ENCODE assay signal across 25 cellular contexts in the genomic region with DNA sequence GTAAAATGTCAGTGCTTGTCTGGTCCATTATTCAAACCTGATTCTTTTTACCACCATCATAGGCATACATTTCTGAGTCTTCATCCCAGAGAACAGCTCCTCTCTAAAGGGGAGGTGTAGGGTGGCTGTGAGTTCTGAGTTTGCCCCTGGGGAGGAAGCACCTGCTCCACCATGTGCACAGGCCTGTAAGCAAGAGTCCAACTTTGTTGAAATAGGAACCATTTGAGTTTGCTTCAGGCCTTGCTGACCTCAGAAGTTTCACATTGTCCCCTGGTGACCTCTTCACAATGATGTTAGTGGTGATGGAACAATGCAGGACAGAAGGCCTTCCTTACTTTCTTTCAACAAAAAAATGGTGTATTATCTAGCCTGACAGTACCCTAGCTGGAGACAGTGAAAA. TPM values are rescaled to one million over a fixed set of nuclear protein-coding genes. Genes with fewer than 3 reads are reported as not detected.
DNase-seq lines count a peak whose midpoint lies in the region; ATAC-seq and TF ChIP-seq lines count a peak whose summit lies in the region.
"Had no signal": no experiment of that assay in that cellular context is flagged by ENCODE, and none has a peak within 500 bp of the region (broad histone marks: within the 10 kb centered on the region; RNA-seq: fewer than 3 reads in every experiment).

No MANE protein-coding gene starts in this region.

- H3F3A ChIP-seq in PC-9 (ENCODE audit: insufficient read depth, low read depth) = no peaks in the 10 kb centered on the region

- H3K14ac ChIP-seq in IMR-90 (replicated peaks; ENCODE audit: low read depth, low read length) = peak overlapping the region; percentile 40; the same call in 1 of the 2 replicates

- H3K18ac ChIP-seq in IMR-90 (ENCODE audit: low read depth, low read length) = 0 out of 2 replicates have a peak overlapping the region, but pooled peaks have one; percentile 7

- TF ChIP-seq CTCF in IMR-90 (conservative IDR thresholded peaks at IDR 0.05; ENCODE audit: low read depth, low read length) = no peak
- no peak for TF ChIP-seq CTCF in PC-9 (conservative IDR thresholded peaks at IDR 0.05)

- H3K4me1 Mint-ChIP-seq in T-helper 17 cell (peaks cover 2% of the 10 kb centered on the region), naive B cell (peaks cover 60 to 67% (median 66%) of the 10 kb centered on the region in 3 donors)
- H3K4me1 Mint-ChIP-seq: central memory CD8-positive, alpha-beta T cell; natural killer cell had no signal

- peak overlapping the region in 1 of 2 experiments; percentile 44; a peak in 2 of 4 replicates for H4K8ac ChIP-seq in IMR-90 (ENCODE audit: low read depth in 2 of 2, low read length in 2 of 2)

- in situ Hi-C loops in IMR-90 (cut with MboI; ENCODE audit: low sequenced_read_pairs) = no loop called here

- peak overlapping the region; percentile 39; the same call in 1 of the 2 replicates for H3K23ac ChIP-seq in IMR-90 (ENCODE audit: low read depth, low read length)

- H3K27ac Mint-ChIP-seq in T-helper 17 cell (no peak overlapping the region), naive B cell (peak overlapping the region; percentile 21 to 91 (median 86))
- H3K27ac Mint-ChIP-seq: activated CD4-positive, alpha-beta memory T cell treated with anti-CD3 and anti-CD28 coated beads for 36 hours; activated naive CD4-positive, alpha-beta T cell treated with anti-CD3 and anti-CD28 coated beads for 36 hours; CD4-positive, alpha-beta T cell; natural killer cell had no signal

- peak overlapping the region; percentile 65 for H2AFZ ChIP-seq in IMR-90 (replicated peaks; ENCODE audit: low read length, poor library complexity)
- no peak overlapping the region for H2AFZ ChIP-seq in PC-9

- no peak overlapping the region for H3K4me3 Mint-ChIP-seq in T-helper 17 cell
- H3K4me3 Mint-ChIP-seq in naive B cell = peak overlapping the region in 7 of 8 donors; percentile 10 to 71 (median 62)
- H3K4me3 Mint-ChIP-seq: activated CD4-positive, alpha-beta memory T cell treated with anti-CD3 and anti-CD28 coated beads for 36 hours; activated naive CD4-positive, alpha-beta T cell treated with anti-CD3 and anti-CD28 coated beads for 36 hours; CD4-positive, alpha-beta T cell; central memory CD8-positive, alpha-beta T cell; natural killer cell had no signal

- POLR2A ChIA-PET in IMR-90 (lab: Charles Lee; ENCODE audit: unreplicated experiment) (no interaction called here), PC-9 (lab: Charles Lee; ENCODE audit: unreplicated experiment) (no interaction called here)

- H3K9me2 ChIP-seq in PC-9 (ENCODE audit: insufficient read depth) = no peaks in the 10 kb centered on the region

- H2BK5ac ChIP-seq in IMR-90 (ENCODE audit: low read depth, low read length, poor library complexity, severe bottlenecking) = peak overlapping the region; percentile 46

- H3K9me1 ChIP-seq in IMR-90 (ENCODE audit: insufficient read depth, low read length) = peaks cover 28% of the 10 kb centered on the region

- H2BK120ac ChIP-seq in IMR-90 (ENCODE audit: low read depth, low read length) = peak overlapping the region; percentile 79

- H2AK9ac ChIP-seq in IMR-90 (replicated peaks; ENCODE audit: low read depth, low read length, poor library complexity) = no peak overlapping the region

- H3K27ac ChIP-seq in BLaER1 treated with 17β-estradiol and CSF1 and Interleukin-3, amounts not matched to agents 10 nM and 100 nM = peak overlapping the region in 10 of 11 experiments; percentile 6 to 93 (median 72); a peak in 18 of 22 replicates
- H3K27ac ChIP-seq in IMR-90 (ENCODE audit: insufficient read depth, low read length) (no peak overlapping the region), PC-9 (no peak overlapping the region), substantia nigra (ENCODE audit: low read depth, low read length, poor library complexity, severe bottlenecking) (no peak overlapping the region)
- H3K27ac ChIP-seq: esophagus muscularis mucosa, gastroesophageal sphincter, tibial artery, VCaP had no signal

- no peak for ATAC-seq in IMR-90 (ENCODE audit: low read depth)
- peak; percentile 28 for ATAC-seq in T-helper 17 cell
- peak; percentile 93 to 95 for ATAC-seq in naive B cell (ENCODE audit: low read depth in 2 of 2)
- ATAC-seq in HG02970 (IDR thresholded peaks at IDR 0.05; ENCODE audit: low FRiP score, unreplicated experiment) = no peak
- ATAC-seq: gastroesophageal sphincter, natural killer cell, Right ventricle myocardium inferior had no signal

- H3K9ac ChIP-seq in BLaER1 treated with 17β-estradiol and CSF1 and Interleukin-3, amounts not matched to agents 10 nM and 100 nM = peak overlapping the region in 6 of 11 experiments; percentile 39 to 79 (median 74); a peak in 11 of 22 replicates
- H3K9ac ChIP-seq in IMR-90 (ENCODE audit: low read depth, low read length) = no peak overlapping the region

- H3K4me3 ChIP-seq in BLaER1 treated with 17β-estradiol and CSF1 and Interleukin-3, amounts not matched to agents 10 nM and 100 nM = peak overlapping the region in 1 of 10 experiments; percentile 23; a peak in 1 of 20 replicates
- no peak overlapping the region for H3K4me3 ChIP-seq in IMR-90 (ENCODE audit: insufficient read depth, low read depth, low read length)
- H3K4me3 ChIP-seq in PC-9 = no peak overlapping the region
- H3K4me3 ChIP-seq: esophagus muscularis mucosa, gastroesophageal sphincter, tibial artery had no signal

- intact Hi-C loops in IMR-90 (cut with micrococcal nuclease) (loop anchor here (10.0 kb wide), 1 partner anchor 118 kb away; no protein-coding TSS in a partner anchor), PC-9 (cut with micrococcal nuclease; ENCODE audit: unreplicated experiment) (no loop called here)

- DNase-seq in IMR-90 = no peak
- no peak for DNase-seq in T-helper 17 cell
- peak; percentile 61 for DNase-seq in naive B cell
- no peak for DNase-seq in PC-9
- no peak for DNase-seq in substantia nigra (lab: John Stamatoyannopoulos, UW)
- DNase-seq in activated CD4-positive, alpha-beta T cell treated with anti-CD3 and anti-CD28 coated beads, Interleukin-2, amount 50 U/mL, for 48 hours = no peak
- DNase-seq: activated CD4-positive, alpha-beta memory T cell treated with anti-CD3 and anti-CD28 coated beads for 36 hours; activated naive CD4-positive, alpha-beta T cell treated with anti-CD3 and anti-CD28 coated beads for 36 hours; activated T-cell treated with anti-CD3 and anti-CD28 coated beads, Interleukin-2, amount 50 U/mL, for 1 hour; anterior cingulate cortex; CD4-positive, alpha-beta T cell; effector CD4-positive, alpha-beta T cell; natural killer cell; NCI-H1417 treated with DMSO at 0.1 percent for 48 hours; NCI-H524 treated with DMSO at 0.1 percent for 48 hours; stimulated activated CD4-positive, alpha-beta T cell treated with anti-CD3 and anti-CD28 coated beads, Interleukin-1b, Interleukin-23, amount 100 ng/mL, for 48 hours; stimulated activated naive CD4-positive, alpha-beta T cell treated with Interleukin-2 at 50 U/mL for 16 hours; tibial artery had no signal

- peak overlapping the region; percentile 77 for H2BK20ac ChIP-seq in IMR-90 (ENCODE audit: low read depth, low read length)

- peak overlapping the region; percentile 90; the same call in 1 of the 3 replicates for H2BK15ac ChIP-seq in IMR-90 (ENCODE audit: low read depth, low read length)

- H3K56ac ChIP-seq in IMR-90 (ENCODE audit: extremely low read depth, insufficient read depth, low read length) = no peak overlapping the region

- no peaks in the 10 kb centered on the region for H3K79me2 ChIP-seq in PC-9 (ENCODE audit: low read depth)

- H4K5ac ChIP-seq in IMR-90 (ENCODE audit: low read depth, low read length) = no peak overlapping the region

- H3K36me3 ChIP-seq in BLaER1 treated with 17β-estradiol and CSF1 and Interleukin-3, amounts not matched to agents 10 nM and 100 nM = no peaks in the 10 kb centered on the region
- H3K36me3 ChIP-seq in IMR-90 (ENCODE audit: control insufficient read depth, insufficient read depth, low read length) (no peaks in the 10 kb centered on the region), PC-9 (ENCODE audit: low read depth) (no peaks in the 10 kb centered on the region)
- H3K36me3 ChIP-seq: esophagus muscularis mucosa, gastroesophageal sphincter, tibial artery had no signal

- H3K9me3 Mint-ChIP-seq in naive B cell = peaks cover 0 to 9% (median 0%) of the 10 kb centered on the region in 7 donors
- H3K9me3 Mint-ChIP-seq: activated CD4-positive, alpha-beta memory T cell treated with anti-CD3 and anti-CD28 coated beads for 36 hours; activated naive CD4-positive, alpha-beta T cell treated with anti-CD3 and anti-CD28 coated beads for 36 hours; CD4-positive, alpha-beta T cell; central memory CD8-positive, alpha-beta T cell; natural killer cell had no signal

- TF ChIP-seq POLR2A in IMR-90 (IDR thresholded peaks at IDR 0.05; ENCODE audit: low read depth, low read length) = no peak

- dilution Hi-C loops in IMR-90 (cut with HindIII; ENCODE audit: low sequenced_read_pairs, unreplicated experiment) = no loop called here

- peak overlapping the region; percentile 46 to 92 (median 79) for H3K4me2 ChIP-seq in BLaER1 treated with 17β-estradiol and CSF1 and Interleukin-3, amounts not matched to agents 10 nM and 100 nM
- H3K4me2 ChIP-seq in IMR-90 (ENCODE audit: low read depth, low read length) = no peak overlapping the region
- H3K4me2 ChIP-seq in PC-9 = no peak overlapping the region

- 0 out of 2 replicates have a peak overlapping the region, but pooled peaks have one; percentile 27 for H2AK5ac ChIP-seq in IMR-90 (ENCODE audit: low read depth, low read length)

- BruUV-seq in IMR-90 (replicated peaks; lab: Mats Ljungman, UMichigan) (no TSS peak), PC-9 (replicated peaks; lab: Mats Ljungman, UMichigan) (no TSS peak)

- no peak for TF ChIP-seq RAD21 in IMR-90 (IDR thresholded peaks at IDR 0.05; ENCODE audit: low read length)

- H3K36me3 Mint-ChIP-seq in T-helper 17 cell (ENCODE audit: low read depth) = peaks cover 4% of the 10 kb centered on the region
- peaks cover 0 to 5% of the 10 kb centered on the region in 2 donors for H3K36me3 Mint-ChIP-seq in naive B cell
- H3K36me3 Mint-ChIP-seq: activated CD4-positive, alpha-beta memory T cell treated with anti-CD3 and anti-CD28 coated beads for 36 hours; natural killer cell had no signal

- H3K4me1 ChIP-seq in BLaER1 treated with 17β-estradiol and CSF1 and Interleukin-3, amounts not matched to agents 10 nM and 100 nM = peaks cover 16 to 84% (median 69%) of the 10 kb centered on the region in 10 experiments
- H3K4me1 ChIP-seq in IMR-90 (ENCODE audit: control insufficient read depth, insufficient read depth, low read length) (peaks cover 11% of the 10 kb centered on the region), PC-9 (replicated peaks; ENCODE audit: insufficient read depth) (no peaks in the 10 kb centered on the region)
- H3K4me1 ChIP-seq: esophagus muscularis mucosa, gastroesophageal sphincter, tibial artery had no signal

- peaks cover 0 to 5% (median 0%) of the 10 kb centered on the region in 11 experiments; a peak in 2 of 22 replicates for H3K9me3 ChIP-seq in BLaER1 treated with 17β-estradiol and CSF1 and Interleukin-3, amounts not matched to agents 10 nM and 100 nM (replicated peaks in 1 of 11)
- H3K9me3 ChIP-seq in IMR-90 (ENCODE audit: control insufficient read depth, insufficient read depth, low read length) = no peaks in the 10 kb centered on the region
- no peaks in the 10 kb centered on the region for H3K9me3 ChIP-seq in T-helper 17 cell (ENCODE audit: control insufficient read depth, low read length, poor library complexity, severe bottlenecking)
- no peaks in the 10 kb centered on the region for H3K9me3 ChIP-seq in PC-9 (ENCODE audit: insufficient read depth, low read depth)
- H3K9me3 ChIP-seq: esophagus muscularis mucosa, gastroesophageal sphincter, tibial artery had no signal

- peak overlapping the region; percentile 34 for H4K91ac ChIP-seq in IMR-90 (ENCODE audit: insufficient read depth, low read depth, low read length)

- no peaks in the 10 kb centered on the region for H4K20me1 ChIP-seq in BLaER1 treated with 17β-estradiol and CSF1 and Interleukin-3, amounts not matched to agents 10 nM and 100 nM
- H4K20me1 ChIP-seq in IMR-90 (ENCODE audit: insufficient read depth, low read length) (no peaks in the 10 kb centered on the region; the same call in 1 of the 2 replicates), PC-9 (ENCODE audit: insufficient read depth) (no peaks in the 10 kb centered on the region)

- no peaks in the 10 kb centered on the region for H3K27me3 ChIP-seq in BLaER1 treated with 17β-estradiol and CSF1 and Interleukin-3, amounts not matched to agents 10 nM and 100 nM
- H3K27me3 ChIP-seq in IMR-90 (ENCODE audit: control insufficient read depth, insufficient read depth, low read length) (no peaks in the 10 kb centered on the region; the same call in 1 of the 2 replicates), PC-9 (ENCODE audit: insufficient read depth, low read depth) (peaks cover 5% of the 10 kb centered on the region)
- H3K27me3 ChIP-seq: gastroesophageal sphincter, tibial artery had no signal

- peak overlapping the region; percentile 75 for H3K4ac ChIP-seq in IMR-90 (ENCODE audit: low read depth, low read length)

- CTCF ChIA-PET in IMR-90 (lab: Yijun Ruan, JAX) = no interaction called here
- CTCF ChIA-PET in PC-9 (lab: Charles Lee) = no interaction called here

- H3K27me3 Mint-ChIP-seq in T-helper 17 cell (peaks cover 47% of the 10 kb centered on the region), naive B cell (no peaks in the 10 kb centered on the region)

- no peaks in the 10 kb centered on the region for H3K79me1 ChIP-seq in IMR-90 (ENCODE audit: low read depth in 1 of 2, low read length in 2 of 2)

RNA-seq across cellular contexts. Expression of gene TOP3B, which starts 54.6 kb away (rescaled TPM):
- total RNA-seq in IMR-90 (2012; rRNA removed) (19.7 and 23.5 TPM in 2 replicates), T-helper 17 cell (10 to 100 TPM; 49.5 to 55.5 TPM), PC-9 (2021) (23.7 and 23.9 TPM in 2 replicates)
- polyA plus RNA-seq in IMR-90 (2012; rRNA removed) (21.8 and 23.0 TPM in 2 replicates), naive B cell (ENCODE audit: low read depth in 6 of 6) (10 to 100 TPM; 10.4 to 27.8 (median 15.9) TPM)
- polyA plus RNA-seq in IMR-90 (2012; cell fraction: cytosol; rRNA removed) = 7.9 and 10.6 TPM in 2 replicates
- 57.4 and 109 TPM in 2 replicates for polyA plus RNA-seq in IMR-90 (2012; cell fraction: nucleus; rRNA removed; ENCODE audit: low replicate concordance)

Comparison
In these comparisons a context has a peak if more than half of its experiments do, and no peak if none do; other contexts are left out.
1. H3K27ac ChIP-seq: peak in BLaER1 treated with 17β-estradiol and CSF1 and Interleukin-3, amounts not matched to agents 10 nM and 100 nM (10 of 11); none in IMR-90 (single experiment), PC-9 (single experiment) and substantia nigra (single experiment).
2. H3K4me2 ChIP-seq: peak in BLaER1 treated with 17β-estradiol and CSF1 and Interleukin-3, amounts not matched to agents 10 nM and 100 nM (11 of 11); none in IMR-90 (single experiment) and PC-9 (single experiment).
3. ATAC-seq: peak in T-helper 17 cell (single experiment) and naive B cell (2 of 2); none in IMR-90 (single experiment) and HG02970 (single experiment).